Comparison of ENCODE assay signal across 26 cellular contexts in genomic region chr1:167994560-167994959, GRCh38.
"Had no signal": no experiment of that assay in that cellular context is flagged by ENCODE, and none has a peak within 500 bp of the region (broad histone marks: within the 10 kb centered on the region; RNA-seq: fewer than 3 reads in every experiment).

No MANE protein-coding gene starts in this region.

- H3K9me3 Mint-ChIP-seq: activated CD8-positive, alpha-beta T cell treated with anti-CD3 and anti-CD28 coated beads for 36 hours; activated T-cell treated with anti-CD3 and anti-CD28 coated beads, Interleukin-2, amount 50 U/mL, for 4 hours; activated T-helper 17 cell treated with anti-CD3 and anti-CD28 coated beads, Interleukin-2, amount 50 U/mL, for 72 hours; central memory CD8-positive, alpha-beta T cell; dendritic cell treated with granulocyte-macrophage colony-stimulating factor and Interleukin-4, amounts not matched to agents 40 ng/mL and 50 ng/mL, for 4 days; endodermal cell; WTC11 had no signal

- H3K4me1 Mint-ChIP-seq: activated T-helper 17 cell treated with anti-CD3 and anti-CD28 coated beads, Interleukin-2, amount 50 U/mL, for 72 hours; central memory CD8-positive, alpha-beta T cell had no signal

- H3K27ac ChIP-seq: brain microvascular endothelial cell, coronary artery, VCaP had no signal

- DNase-seq: activated CD4-positive, alpha-beta T cell treated with anti-CD3 and anti-CD28 coated beads for 48 hours; activated CD4-positive, alpha-beta T cell treated with anti-CD3 and anti-CD28 coated beads, Interleukin-2, amount 50 U/mL, for 1 hour; activated CD4-positive, alpha-beta T cell treated with anti-CD3 and anti-CD28 coated beads, Interleukin-2, amount 50 U/mL, for 48 hours; activated CD8-positive, alpha-beta memory T cell treated with anti-CD3 and anti-CD28 coated beads for 24 hours; activated CD8-positive, alpha-beta T cell treated with anti-CD3 and anti-CD28 coated beads for 36 hours; activated effector memory CD4-positive, alpha-beta T cell treated with Interleukin-2 at 50 U/mL for 16 hours; activated gamma-delta T cell treated with Interleukin-2 at 50 U/mL for 16 hours; activated naive CD4-positive, alpha-beta T cell treated with anti-CD3 and anti-CD28 coated beads, Interleukin-2, amount 50 U/mL, for 16 hours; activated naive CD4-positive, alpha-beta T cell treated with Interleukin-2 at 50 U/mL for 16 hours; activated T-cell treated with anti-CD3 and anti-CD28 coated beads, Interleukin-2, amount 50 U/mL, for 4 hours; amniotic stem cell; anterior cingulate cortex; brain microvascular endothelial cell; dorsolateral prefrontal cortex; effector memory CD4-positive, alpha-beta T cell; endodermal cell; foreskin fibroblast; T-helper 2 cell had no signal

- H3K27ac Mint-ChIP-seq: activated CD8-positive, alpha-beta T cell treated with anti-CD3 and anti-CD28 coated beads for 36 hours; activated naive CD8-positive, alpha-beta T cell; activated T-helper 17 cell treated with anti-CD3 and anti-CD28 coated beads, Interleukin-2, amount 50 U/mL, for 72 hours; dendritic cell treated with granulocyte-macrophage colony-stimulating factor and Interleukin-4, amounts not matched to agents 40 ng/mL and 50 ng/mL, for 4 days; endodermal cell; WTC11 had no signal

- ATAC-seq: activated CD8-positive, alpha-beta T cell treated with anti-CD3 and anti-CD28 coated beads for 36 hours; activated T-cell treated with anti-CD3 and anti-CD28 coated beads, Interleukin-2, amount 50 U/mL, for 4 hours; activated T-helper 17 cell treated with anti-CD3 and anti-CD28 coated beads, Interleukin-2, amount 50 U/mL, for 72 hours; esophagus mucosa; WTC11 had no signal

- H3K4me3 Mint-ChIP-seq: activated CD8-positive, alpha-beta T cell treated with anti-CD3 and anti-CD28 coated beads for 36 hours; activated naive CD8-positive, alpha-beta T cell; activated T-cell treated with anti-CD3 and anti-CD28 coated beads, Interleukin-2, amount 50 U/mL, for 4 hours; activated T-helper 17 cell treated with anti-CD3 and anti-CD28 coated beads, Interleukin-2, amount 50 U/mL, for 72 hours; central memory CD8-positive, alpha-beta T cell; dendritic cell treated with granulocyte-macrophage colony-stimulating factor and Interleukin-4, amounts not matched to agents 40 ng/mL and 50 ng/mL, for 4 days; endodermal cell; WTC11 had no signal

- H3K4me3 ChIP-seq: coronary artery, dorsolateral prefrontal cortex had no signal

- H3K27me3 ChIP-seq: brain microvascular endothelial cell, dorsolateral prefrontal cortex had no signal

- H3K27me3 Mint-ChIP-seq: activated CD8-positive, alpha-beta T cell treated with anti-CD3 and anti-CD28 coated beads for 36 hours; activated naive CD8-positive, alpha-beta T cell; activated T-helper 17 cell treated with anti-CD3 and anti-CD28 coated beads, Interleukin-2, amount 50 U/mL, for 72 hours; central memory CD8-positive, alpha-beta T cell; dendritic cell treated with granulocyte-macrophage colony-stimulating factor and Interleukin-4, amounts not matched to agents 40 ng/mL and 50 ng/mL, for 4 days had no signal
